26 cellular contexts compared by ENCODE assay signal in genomic region chrX:96909291-96909690, GRCh38. TPM values are rescaled to one million over a fixed set of nuclear protein-coding genes. Genes with fewer than 3 reads are reported as not detected.
DNase-seq lines count a peak whose midpoint lies in the region; TF ChIP-seq lines count a peak whose summit lies in the region.
"Had no signal": no experiment of that assay in that cellular context is flagged by ENCODE, and none has a peak within 500 bp of the region (broad histone marks: within the 10 kb centered on the region; RNA-seq: fewer than 3 reads in every experiment).

No MANE protein-coding gene starts in this region.

- peak overlapping the region; percentile 6 for H3K4me3 Mint-ChIP-seq in nephron progenitor cell
- H3K4me3 Mint-ChIP-seq: activated T-cell treated with anti-CD3 and anti-CD28 coated beads, Interleukin-2, amount 50 U/mL, for 72 hours; H9; stimulated activated memory B cell treated with anti-CD40 and anti-IgM and Interleukin-4, amounts not matched to agents 10 μg/mL and 1 μg/mL and 100 μg/mL, for 72 hours had no signal

- no peak for TF ChIP-seq POLR2A in uterus (IDR thresholded peaks at IDR 0.05)

- no peaks in the 10 kb centered on the region for H3K36me3 Mint-ChIP-seq in nephron progenitor cell (ENCODE audit: low read depth)
- H3K36me3 Mint-ChIP-seq: activated naive CD4-positive, alpha-beta T cell treated with anti-CD3 and anti-CD28 coated beads, Interleukin-2, amount 50 U/mL, for 72 hours had no signal

- H3K27me3 Mint-ChIP-seq in nephron progenitor cell (ENCODE audit: low read depth, poor library complexity) = no peaks in the 10 kb centered on the region
- H3K27me3 Mint-ChIP-seq: stimulated activated memory B cell treated with anti-CD40 and anti-IgM and Interleukin-4, amounts not matched to agents 10 μg/mL and 1 μg/mL and 100 μg/mL, for 72 hours had no signal

- no peak overlapping the region for H3K4me3 ChIP-seq in fibroblast of mammary gland (ENCODE audit: control insufficient read depth, low read depth, low read length)
- no peak overlapping the region for H3K4me3 ChIP-seq in uterus
- H3K4me3 ChIP-seq: body of pancreas, lung, SK-N-MC, testis had no signal

- DNase-seq in AG08396 (ENCODE audit: low spot score) (peak; percentile 4), NCI-H446 (lab: John Stamatoyannopoulos, UW) (peak; percentile 79 to 85), fibroblast of mammary gland (ENCODE audit: low read depth) (peak; percentile 67), nephron progenitor cell (no peak), posterior vena cava (ENCODE audit: low spot score) (no peak), uterus (no peak)
- no peak for DNase-seq in activated naive CD4-positive, alpha-beta T cell (lab: John Stamatoyannopoulos, UW)
- DNase-seq: activated CD8-positive, alpha-beta memory T cell treated with anti-CD3 and anti-CD28 coated beads for 24 hours; activated T-cell treated with anti-CD3 and anti-CD28 coated beads, Interleukin-2, amount 50 U/mL, for 72 hours; AML-193; body of pancreas; DND-41; foreskin keratinocyte; Karpas-422; NCI-H1048; NCI-H2029; NCI-H510A treated with DMSO at 0.1 percent for 48 hours; testis; WERI-Rb-1 had no signal

- peak overlapping the region; percentile 83 for H3K27ac Mint-ChIP-seq in nephron progenitor cell
- H3K27ac Mint-ChIP-seq: activated naive CD4-positive, alpha-beta T cell treated with anti-CD3 and anti-CD28 coated beads, Interleukin-2, amount 50 U/mL, for 72 hours; activated T-cell treated with anti-CD3 and anti-CD28 coated beads, Interleukin-2, amount 50 U/mL, for 72 hours; stimulated activated memory B cell treated with anti-CD40 and anti-IgM and Interleukin-4, amounts not matched to agents 10 μg/mL and 1 μg/mL and 100 μg/mL, for 72 hours had no signal

- no peaks in the 10 kb centered on the region for H3K9me3 Mint-ChIP-seq in nephron progenitor cell
- H3K9me3 Mint-ChIP-seq: activated naive CD4-positive, alpha-beta T cell treated with anti-CD3 and anti-CD28 coated beads, Interleukin-2, amount 50 U/mL, for 72 hours; activated T-cell treated with anti-CD3 and anti-CD28 coated beads, Interleukin-2, amount 50 U/mL, for 72 hours; H9; stimulated activated memory B cell treated with anti-CD40 and anti-IgM and Interleukin-4, amounts not matched to agents 10 μg/mL and 1 μg/mL and 100 μg/mL, for 72 hours had no signal

- peaks cover 0 to 8% of the 10 kb centered on the region in 2 donors for H3K4me1 ChIP-seq in uterus
- H3K4me1 ChIP-seq: body of pancreas, foreskin keratinocyte, testis had no signal

- no peak for TF ChIP-seq CTCF in fibroblast of mammary gland (conservative IDR thresholded peaks at IDR 0.05; ENCODE audit: control insufficient read depth, insufficient read depth, low read depth, low read length)
- TF ChIP-seq CTCF in nephron progenitor cell (IDR thresholded peaks at IDR 0.05) = no peak
- no peak for TF ChIP-seq CTCF in uterus (IDR thresholded peaks at IDR 0.05)

- no peaks in the 10 kb centered on the region for H3K36me3 ChIP-seq in uterus
- H3K36me3 ChIP-seq: WERI-Rb-1 had no signal

- H3K9me3 ChIP-seq in uterus = no peaks in the 10 kb centered on the region
- H3K9me3 ChIP-seq: body of pancreas, testis had no signal

- intact Hi-C loops in posterior vena cava (cut with DNase I) = no loop called here
- intact Hi-C loops in uterus (cut with DNase I; ENCODE audit: low total_unique reads) = no loop called here

- H3K27me3 ChIP-seq in uterus = no peaks in the 10 kb centered on the region
- H3K27me3 ChIP-seq: body of pancreas, foreskin keratinocyte, testis had no signal

- no peak overlapping the region for H3K27ac ChIP-seq in uterus
- H3K27ac ChIP-seq: body of pancreas, foreskin keratinocyte, SK-N-MC, testis, WERI-Rb-1 had no signal

- H3K4me1 Mint-ChIP-seq in nephron progenitor cell = peaks cover 22% of the 10 kb centered on the region
- H3K4me1 Mint-ChIP-seq: stimulated activated memory B cell treated with anti-CD40 and anti-IgM and Interleukin-4, amounts not matched to agents 10 μg/mL and 1 μg/mL and 100 μg/mL, for 72 hours had no signal

RNA-seq across cellular contexts. Expression of gene RPA4, which starts 25.6 kb away (rescaled TPM):
- total RNA-seq in posterior vena cava (1 to 10 TPM; 1.4 TPM), uterus (1 to 10 TPM in 3 of 4 donors, not detected in 1; 1.3 to 3.7 (median 2.2) TPM)
- total RNA-seq: HT1080, RPMI7951 had no signal

Comparison
In these comparisons a context has a peak if more than half of its experiments do, and no peak if none do; other contexts are left out.
1. DNase-seq: peak in AG08396 (single experiment), NCI-H446 (2 of 2) and fibroblast of mammary gland (single experiment); none in nephron progenitor cell (single experiment), posterior vena cava (single experiment), uterus (0 of 2) and activated naive CD4-positive, alpha-beta T cell (0 of 4).